1 cellular context compared by ENCODE assay signal in genomic region chr2:153222231-153223165, GRCh38.
TF ChIP-seq lines count a peak whose summit lies in the region.

No MANE protein-coding gene starts in this region.

TF ChIP-seq in SK-N-SH, 30 proteins besides CTCF, POLR2A, EP300 and RAD21 (continued from another document):
- TF ChIP-seq IRF3 (IDR thresholded peaks at IDR 0.05; ENCODE audit: low read depth, low read length) (no peak), NFIC (IDR thresholded peaks at IDR 0.05; ENCODE audit: borderline replicate concordance) (no peak), POLR2AphosphoS5 (IDR thresholded peaks at IDR 0.05; ENCODE audit: low read depth, low read length) (peak; percentile 59; the same call in 1 of the 2 replicates), RXRA (IDR thresholded peaks at IDR 0.05; ENCODE audit: borderline replicate concordance, low read depth) (no peak), TCF12 (IDR thresholded peaks at IDR 0.05) (peak; percentile 11; the same call in 1 of the 2 replicates), GABPA (IDR thresholded peaks at IDR 0.05; ENCODE audit: low read depth) (peak; percentile 74), TEAD4 (IDR thresholded peaks at IDR 0.05; ENCODE audit: borderline replicate concordance, insufficient read depth) (no peak), REST (IDR thresholded peaks at IDR 0.05; ENCODE audit: low read depth, low read length) (no peak), EZH2phosphoT487 (IDR thresholded peaks at IDR 0.05; ENCODE audit: borderline replicate concordance, low read depth) (no peak), MAX (IDR thresholded peaks at IDR 0.05; ENCODE audit: low read depth) (peak; percentile 24; the same call in 1 of the 2 replicates), NRF1 (IDR thresholded peaks at IDR 0.05; ENCODE audit: low read depth, low read length) (peak; percentile 31; the same call in 1 of the 2 replicates), ELF1 (IDR thresholded peaks at IDR 0.05) (peak; percentile 61), GATA2 (CRISPR knock-in tag; IDR thresholded peaks at IDR 0.05) (no peak), CHD2 (IDR thresholded peaks at IDR 0.05; ENCODE audit: low read length, partially characterized antibody) (no peak), RFX5 (IDR thresholded peaks at IDR 0.05; ENCODE audit: low read length) (no peak), FOSL2 (IDR thresholded peaks at IDR 0.05; ENCODE audit: borderline replicate concordance, low read depth) (no peak), MXI1 (IDR thresholded peaks at IDR 0.05; ENCODE audit: low read depth, low read length) (no peak), FOXJ3 (CRISPR knock-in tag; IDR thresholded peaks at IDR 0.05) (no peak), RCOR1 (IDR thresholded peaks at IDR 0.05; ENCODE audit: low read length) (0 out of 2 replicates have a peak, but pooled peaks have one; percentile 18), MEF2A (IDR thresholded peaks at IDR 0.05; ENCODE audit: borderline replicate concordance, low read depth) (no peak), TAF1 (IDR thresholded peaks at IDR 0.05; ENCODE audit: borderline replicate concordance, low read depth, low read length) (0 out of 2 replicates have a peak, but pooled peaks have one; percentile 8), PBX3 (IDR thresholded peaks at IDR 0.05) (no peak), SIN3A (IDR thresholded peaks at IDR 0.05; ENCODE audit: borderline replicate concordance, low read depth, low read length) (no peak)
- TF ChIP-seq, protein P1, sequence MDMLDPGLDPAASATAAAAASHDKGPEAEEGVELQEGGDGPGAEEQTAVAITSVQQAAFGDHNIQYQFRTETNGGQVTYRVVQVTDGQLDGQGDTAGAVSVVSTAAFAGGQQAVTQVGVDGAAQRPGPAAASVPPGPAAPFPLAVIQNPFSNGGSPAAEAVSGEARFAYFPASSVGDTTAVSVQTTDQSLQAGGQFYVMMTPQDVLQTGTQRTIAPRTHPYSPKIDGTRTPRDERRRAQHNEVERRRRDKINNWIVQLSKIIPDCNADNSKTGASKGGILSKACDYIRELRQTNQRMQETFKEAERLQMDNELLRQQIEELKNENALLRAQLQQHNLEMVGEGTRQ (IDR thresholded peaks at IDR 0.05; ENCODE audit: borderline replicate concordance, low read depth, low read length): no peak
- TF ChIP-seq, protein P2, sequence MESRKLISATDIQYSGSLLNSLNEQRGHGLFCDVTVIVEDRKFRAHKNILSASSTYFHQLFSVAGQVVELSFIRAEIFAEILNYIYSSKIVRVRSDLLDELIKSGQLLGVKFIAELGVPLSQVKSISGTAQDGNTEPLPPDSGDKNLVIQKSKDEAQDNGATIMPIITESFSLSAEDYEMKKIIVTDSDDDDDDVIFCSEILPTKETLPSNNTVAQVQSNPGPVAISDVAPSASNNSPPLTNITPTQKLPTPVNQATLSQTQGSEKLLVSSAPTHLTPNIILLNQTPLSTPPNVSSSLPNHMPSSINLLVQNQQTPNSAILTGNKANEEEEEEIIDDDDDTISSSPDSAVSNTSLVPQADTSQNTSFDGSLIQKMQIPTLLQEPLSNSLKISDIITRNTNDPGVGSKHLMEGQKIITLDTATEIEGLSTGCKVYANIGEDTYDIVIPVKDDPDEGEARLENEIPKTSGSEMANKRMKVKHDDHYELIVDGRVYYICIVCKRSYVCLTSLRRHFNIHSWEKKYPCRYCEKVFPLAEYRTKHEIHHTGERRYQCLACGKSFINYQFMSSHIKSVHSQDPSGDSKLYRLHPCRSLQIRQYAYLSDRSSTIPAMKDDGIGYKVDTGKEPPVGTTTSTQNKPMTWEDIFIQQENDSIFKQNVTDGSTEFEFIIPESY (IDR thresholded peaks at IDR 0.05; ENCODE audit: borderline replicate concordance, low read depth): no peak
- TF ChIP-seq, protein P3, sequence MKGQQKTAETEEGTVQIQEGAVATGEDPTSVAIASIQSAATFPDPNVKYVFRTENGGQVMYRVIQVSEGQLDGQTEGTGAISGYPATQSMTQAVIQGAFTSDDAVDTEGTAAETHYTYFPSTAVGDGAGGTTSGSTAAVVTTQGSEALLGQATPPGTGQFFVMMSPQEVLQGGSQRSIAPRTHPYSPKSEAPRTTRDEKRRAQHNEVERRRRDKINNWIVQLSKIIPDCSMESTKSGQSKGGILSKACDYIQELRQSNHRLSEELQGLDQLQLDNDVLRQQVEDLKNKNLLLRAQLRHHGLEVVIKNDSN (IDR thresholded peaks at IDR 0.05; ENCODE audit: borderline replicate concordance, low read depth): no peak
TF ChIP-seq in SK-N-SH: peak in this region for 9.
